Comparison of ENCODE assay signal across 11 cellular contexts in the genomic region with DNA sequence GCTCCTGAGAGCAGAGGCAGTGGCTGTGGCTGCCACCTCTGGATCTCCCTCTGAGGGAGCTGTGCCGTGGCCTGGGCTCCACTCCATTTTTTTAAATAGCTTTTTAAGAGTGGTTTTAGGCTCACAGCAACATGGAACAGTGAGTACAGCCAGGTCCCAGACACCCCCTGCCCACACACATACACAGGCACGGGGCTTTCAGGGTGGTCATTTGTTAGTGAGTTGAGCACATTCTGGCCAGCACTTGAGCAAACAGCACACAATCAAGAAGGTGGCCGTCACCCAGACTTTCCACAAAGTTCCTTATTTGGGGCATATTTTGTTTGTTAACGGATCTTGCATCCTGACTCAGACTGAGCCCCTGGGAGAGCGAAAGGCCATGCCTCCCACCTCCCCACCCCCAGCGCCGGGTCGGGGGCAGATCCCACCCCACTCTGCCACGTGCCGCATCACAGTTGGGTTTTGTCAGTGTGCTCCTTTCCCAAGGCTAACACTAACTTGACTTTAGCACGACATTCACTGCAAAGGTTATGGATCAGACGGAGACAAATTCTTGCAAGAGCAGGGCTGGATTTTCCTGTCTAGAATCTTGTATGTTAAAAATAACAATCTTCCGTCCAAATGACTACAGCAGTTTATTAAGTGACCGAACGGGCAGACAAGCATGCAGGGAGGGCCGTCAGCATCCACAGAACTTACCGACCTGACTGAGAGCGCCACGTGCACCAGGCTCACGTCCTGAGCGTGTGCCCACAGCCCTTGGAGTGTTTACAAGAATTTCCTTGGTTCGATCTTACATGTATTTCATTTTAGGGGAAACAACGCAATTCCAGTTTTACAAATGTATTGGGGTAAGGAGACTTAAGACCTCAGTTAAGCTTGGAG.
"Had no signal": no experiment of that assay in that cellular context is flagged by ENCODE, and none has a peak within 500 bp of the region (broad histone marks: within the 10 kb centered on the region; RNA-seq: fewer than 3 reads in every experiment).

No MANE protein-coding gene starts in this region.

- H3K27me3 ChIP-seq: brain microvascular endothelial cell, dorsolateral prefrontal cortex, SJSA1 had no signal

- H3K4me3 Mint-ChIP-seq: activated CD4-positive, alpha-beta T cell treated with anti-CD3 and anti-CD28 coated beads, Interleukin-2, amount 10 ng/mL, durations not matched to agents 7 days and 5 days; activated naive CD8-positive, alpha-beta T cell; mesothelial cell of epicardium; stimulated activated effector memory CD8-positive, alpha-beta T cell treated with anti-CD3 and anti-CD28 coated beads, Interleukin-12 subunit alpha, Interleukin-12 subunit beta, amount 100 ng/mL, for 72 hours; type B pancreatic cell had no signal

- DNase-seq: activated CD4-positive, alpha-beta T cell treated with anti-CD3 and anti-CD28 coated beads, Interleukin-2, amount 10 ng/mL, durations not matched to agents 7 days and 5 days; activated CD8-positive, alpha-beta memory T cell treated with anti-CD3 and anti-CD28 coated beads, Interleukin-2, amount 50 U/mL, for 48 hours; activated gamma-delta T cell treated with Interleukin-2 at 50 U/mL for 16 hours; brain microvascular endothelial cell; dorsolateral prefrontal cortex had no signal

- H3K27ac ChIP-seq: brain microvascular endothelial cell, parathyroid adenoma, SJSA1 had no signal

- H3K36me3 Mint-ChIP-seq: activated naive CD8-positive, alpha-beta T cell; stimulated activated effector memory CD8-positive, alpha-beta T cell treated with anti-CD3 and anti-CD28 coated beads, Interleukin-12 subunit alpha, Interleukin-12 subunit beta, amount 100 ng/mL, for 72 hours had no signal

- H3K9me3 ChIP-seq: SJSA1 had no signal

- H3K36me3 ChIP-seq: brain microvascular endothelial cell had no signal

- H3K27ac Mint-ChIP-seq: activated CD4-positive, alpha-beta T cell treated with anti-CD3 and anti-CD28 coated beads, Interleukin-2, amount 10 ng/mL, durations not matched to agents 7 days and 5 days; activated naive CD8-positive, alpha-beta T cell; mesothelial cell of epicardium; stimulated activated effector memory CD8-positive, alpha-beta T cell treated with anti-CD3 and anti-CD28 coated beads, Interleukin-12 subunit alpha, Interleukin-12 subunit beta, amount 100 ng/mL, for 72 hours; type B pancreatic cell had no signal

- ATAC-seq: stimulated activated effector memory CD8-positive, alpha-beta T cell treated with anti-CD3 and anti-CD28 coated beads, Interleukin-12 subunit alpha, Interleukin-12 subunit beta, amount 100 ng/mL, for 72 hours had no signal

- H3K4me1 ChIP-seq: parathyroid adenoma, SJSA1 had no signal

- H3K4me3 ChIP-seq: dorsolateral prefrontal cortex, SJSA1 had no signal

- H3K27me3 Mint-ChIP-seq: activated CD4-positive, alpha-beta T cell treated with anti-CD3 and anti-CD28 coated beads, Interleukin-2, amount 10 ng/mL, durations not matched to agents 7 days and 5 days; activated naive CD8-positive, alpha-beta T cell; type B pancreatic cell had no signal

- H3K4me1 Mint-ChIP-seq: activated CD4-positive, alpha-beta T cell treated with anti-CD3 and anti-CD28 coated beads, Interleukin-2, amount 10 ng/mL, durations not matched to agents 7 days and 5 days; stimulated activated effector memory CD8-positive, alpha-beta T cell treated with anti-CD3 and anti-CD28 coated beads, Interleukin-12 subunit alpha, Interleukin-12 subunit beta, amount 100 ng/mL, for 72 hours had no signal
